ENCODE assay signal across 1 cellular context in the genomic region with DNA sequence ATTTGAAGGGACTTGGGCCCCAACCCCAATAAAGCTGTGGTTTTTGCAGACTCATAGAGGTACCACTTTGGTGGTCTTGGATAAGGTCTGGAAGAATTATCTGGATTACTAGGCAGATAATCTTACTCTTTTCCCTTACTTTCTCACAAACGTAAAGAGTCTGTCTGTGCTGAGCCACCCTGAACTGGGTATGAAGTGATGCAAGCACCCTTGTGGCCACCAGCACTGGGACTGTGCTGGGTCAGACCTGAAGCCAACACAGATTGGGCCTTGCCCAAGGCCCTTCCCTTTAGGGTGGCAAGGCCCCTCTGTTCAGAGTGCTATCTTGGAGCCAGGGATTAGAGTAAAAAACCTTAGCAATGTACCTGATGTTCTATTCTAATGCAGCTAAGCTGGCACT.
TF ChIP-seq lines count a peak whose summit lies in the region.

No MANE protein-coding gene starts in this region.

TF ChIP-seq in GM12878, 131 proteins besides CTCF, POLR2A, EP300 and RAD21:
- TF ChIP-seq, protein P1, sequence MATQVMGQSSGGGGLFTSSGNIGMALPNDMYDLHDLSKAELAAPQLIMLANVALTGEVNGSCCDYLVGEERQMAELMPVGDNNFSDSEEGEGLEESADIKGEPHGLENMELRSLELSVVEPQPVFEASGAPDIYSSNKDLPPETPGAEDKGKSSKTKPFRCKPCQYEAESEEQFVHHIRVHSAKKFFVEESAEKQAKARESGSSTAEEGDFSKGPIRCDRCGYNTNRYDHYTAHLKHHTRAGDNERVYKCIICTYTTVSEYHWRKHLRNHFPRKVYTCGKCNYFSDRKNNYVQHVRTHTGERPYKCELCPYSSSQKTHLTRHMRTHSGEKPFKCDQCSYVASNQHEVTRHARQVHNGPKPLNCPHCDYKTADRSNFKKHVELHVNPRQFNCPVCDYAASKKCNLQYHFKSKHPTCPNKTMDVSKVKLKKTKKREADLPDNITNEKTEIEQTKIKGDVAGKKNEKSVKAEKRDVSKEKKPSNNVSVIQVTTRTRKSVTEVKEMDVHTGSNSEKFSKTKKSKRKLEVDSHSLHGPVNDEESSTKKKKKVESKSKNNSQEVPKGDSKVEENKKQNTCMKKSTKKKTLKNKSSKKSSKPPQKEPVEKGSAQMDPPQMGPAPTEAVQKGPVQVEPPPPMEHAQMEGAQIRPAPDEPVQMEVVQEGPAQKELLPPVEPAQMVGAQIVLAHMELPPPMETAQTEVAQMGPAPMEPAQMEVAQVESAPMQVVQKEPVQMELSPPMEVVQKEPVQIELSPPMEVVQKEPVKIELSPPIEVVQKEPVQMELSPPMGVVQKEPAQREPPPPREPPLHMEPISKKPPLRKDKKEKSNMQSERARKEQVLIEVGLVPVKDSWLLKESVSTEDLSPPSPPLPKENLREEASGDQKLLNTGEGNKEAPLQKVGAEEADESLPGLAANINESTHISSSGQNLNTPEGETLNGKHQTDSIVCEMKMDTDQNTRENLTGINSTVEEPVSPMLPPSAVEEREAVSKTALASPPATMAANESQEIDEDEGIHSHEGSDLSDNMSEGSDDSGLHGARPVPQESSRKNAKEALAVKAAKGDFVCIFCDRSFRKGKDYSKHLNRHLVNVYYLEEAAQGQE (IDR thresholded peaks at IDR 0.05; ENCODE audit: low read depth, low read length), result no peak
- TF ChIP-seq NR2C2 (IDR thresholded peaks at IDR 0.05; ENCODE audit: borderline replicate concordance, control insufficient read depth, insufficient read length, low read depth) (no peak), ZNF207 (IDR thresholded peaks at IDR 0.05; ENCODE audit: borderline replicate concordance) (no peak), ASH2L (IDR thresholded peaks at IDR 0.05; ENCODE audit: borderline replicate concordance, low read depth) (no peak)
